25 cellular contexts compared by ENCODE assay signal in genomic region chr5:104635216-104635615, GRCh38.
DNase-seq lines count a peak whose midpoint lies in the region; ATAC-seq and TF ChIP-seq lines count a peak whose summit lies in the region.
"Had no signal": no experiment of that assay in that cellular context is flagged by ENCODE, and none has a peak within 500 bp of the region (broad histone marks: within the 10 kb centered on the region; RNA-seq: fewer than 3 reads in every experiment).

No MANE protein-coding gene starts in this region.

- H3K27ac ChIP-seq in fibroblast of lung (ENCODE audit: insufficient read depth, low read length) (no peak overlapping the region), substantia nigra (ENCODE audit: low read depth, low read length, poor library complexity, severe bottlenecking) (no peak overlapping the region)
- H3K27ac ChIP-seq: left lung, thyroid gland, VCaP had no signal

- H3K4me3 ChIP-seq in fibroblast of lung (replicated peaks in 1 of 4; ENCODE audit: control extremely low read depth in 1 of 4, insufficient read depth in 1 of 4, low read depth in 3 of 4, low read length in 4 of 4), result no peak overlapping the region
- H3K4me3 ChIP-seq: left lung, thyroid gland had no signal

- no peak overlapping the region for H3K4me2 ChIP-seq in fibroblast of lung (ENCODE audit: extremely low read depth, insufficient read depth, low read length)

- DNase-seq in HCEC 1CT, result peak; percentile 52
- DNase-seq in RKO (ENCODE audit: low spot score), result peak; percentile 69
- peak; percentile 75 to 81 for DNase-seq in fibroblast of lung (ENCODE audit: low read depth in 2 of 2)
- peak; percentile 52 for DNase-seq in renal cortical epithelial cell (ENCODE audit: low read depth)
- DNase-seq in substantia nigra (lab: John Stamatoyannopoulos, UW), result no peak
- no peak for DNase-seq in activated CD4-positive, alpha-beta T cell treated with anti-CD3 and anti-CD28 coated beads, Interleukin-2, amount 50 U/mL, for 1 hour
- DNase-seq: activated CD8-positive, alpha-beta memory T cell treated with anti-CD3 and anti-CD28 coated beads, Interleukin-2, amount 50 U/mL, for 4 hours; activated naive CD8-positive, alpha-beta T cell treated with anti-CD3 and anti-CD28 coated beads, Interleukin-2, amount 50 U/mL, for 24 hours; caudate nucleus; DMS153; glutamatergic neuron; H9; left lung; NCI-H1694; NCI-H2171 treated with DMSO at 0.1 percent for 48 hours; NCI-H69; posterior cingulate gyrus; SIG-M5; stimulated activated CD4-positive, alpha-beta T cell treated with anti-CD3 and anti-CD28 coated beads, Interleukin-1b, Interleukin-23, amount 100 ng/mL, for 48 hours; stimulated activated naive B cell treated with anti-CD40 and anti-IgM and Interleukin-4, amounts not matched to agents 10 μg/mL and 1 μg/mL and 100 μg/mL, for 72 hours; T-helper 17 cell; thyroid gland had no signal

- TF ChIP-seq CTCF in fibroblast of lung (conservative IDR thresholded peaks at IDR 0.05 in 1 of 2, IDR thresholded peaks at IDR 0.05 in 1 of 2; ENCODE audit: low read depth in 1 of 2, low read length in 2 of 2), result no peak

- no peaks in the 10 kb centered on the region for H3K4me1 ChIP-seq in fibroblast of lung (ENCODE audit: control insufficient read depth, extremely low read depth, insufficient read depth, low read length)
- H3K4me1 ChIP-seq: left lung, thyroid gland had no signal

- no peaks in the 10 kb centered on the region for H3K36me3 ChIP-seq in fibroblast of lung (ENCODE audit: control insufficient read depth, insufficient read depth, low read length)
- H3K36me3 ChIP-seq: left lung, thyroid gland had no signal

- no peak overlapping the region for H2AFZ ChIP-seq in fibroblast of lung (ENCODE audit: low read length)

- H3K27me3 ChIP-seq in fibroblast of lung (ENCODE audit: control insufficient read depth, insufficient read depth, low read length), result no peaks in the 10 kb centered on the region
- H3K27me3 ChIP-seq: left lung, thyroid gland had no signal

- H3K79me2 ChIP-seq in fibroblast of lung (ENCODE audit: control insufficient read depth, insufficient read depth, low read length), result no peaks in the 10 kb centered on the region

- H3K9me3 ChIP-seq in fibroblast of lung (ENCODE audit: control insufficient read depth, insufficient read depth, low read depth, low read length), result no peaks in the 10 kb centered on the region
- H3K9me3 ChIP-seq: left lung, thyroid gland had no signal

- H4K20me1 ChIP-seq in fibroblast of lung (ENCODE audit: control insufficient read depth, extremely low read depth, insufficient read depth, low read length), result no peaks in the 10 kb centered on the region

- no peak for ATAC-seq in HG02759 (IDR thresholded peaks at IDR 0.05; ENCODE audit: unreplicated experiment)
- ATAC-seq in HG02642 (IDR thresholded peaks at IDR 0.05; ENCODE audit: poor library complexity, unreplicated experiment), result no peak
- ATAC-seq: activated naive CD8-positive, alpha-beta T cell treated with anti-CD3 and anti-CD28 coated beads, Interleukin-2, amount 50 U/mL, for 24 hours; left lung; stimulated activated naive B cell treated with anti-CD40 and anti-IgM and Interleukin-4, amounts not matched to agents 10 μg/mL and 1 μg/mL and 100 μg/mL, for 72 hours; T-helper 17 cell had no signal

- no peak overlapping the region for H3K9ac ChIP-seq in fibroblast of lung (ENCODE audit: insufficient read depth, low read length)

Comparison
In these comparisons a context has a peak if more than half of its experiments do, and no peak if none do; other contexts are left out.
1. DNase-seq: peak in HCEC 1CT (single experiment), RKO (single experiment), fibroblast of lung (2 of 2) and renal cortical epithelial cell (single experiment); none in substantia nigra (0 of 49) and activated CD4-positive, alpha-beta T cell treated with anti-CD3 and anti-CD28 coated beads, Interleukin-2, amount 50 U/mL, for 1 hour (single experiment).